ENCODE assay signal across 28 cellular contexts in the genomic region with DNA sequence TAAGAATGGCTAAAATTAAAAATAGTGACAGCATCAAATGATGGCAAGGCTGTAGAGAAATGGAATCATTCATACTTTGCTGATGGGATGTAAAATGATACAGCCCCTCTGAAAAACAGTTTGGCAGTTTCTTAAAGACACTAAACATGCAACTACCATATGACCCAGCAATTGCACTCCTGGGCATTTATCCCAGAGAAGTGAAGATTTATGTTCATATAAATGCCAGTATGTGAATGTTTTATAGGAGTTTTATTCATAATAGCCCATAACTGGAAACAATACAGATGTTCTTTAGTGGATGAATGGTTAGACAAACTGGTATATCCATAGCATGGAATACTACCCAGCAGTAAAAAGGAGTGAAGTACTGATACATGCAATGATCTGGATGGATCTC. TPM values are rescaled to one million over a fixed set of nuclear protein-coding genes. Genes with fewer than 3 reads are reported as not detected.
"Had no signal": no experiment of that assay in that cellular context is flagged by ENCODE, and none has a peak within 500 bp of the region (broad histone marks: within the 10 kb centered on the region; RNA-seq: fewer than 3 reads in every experiment).

No MANE protein-coding gene starts in this region.

- H3K36me3 ChIP-seq: gastroesophageal sphincter, WERI-Rb-1 had no signal

- DNase-seq: activated B cell treated with CpG ODN at 0.5 μM for 24 hours; activated CD4-positive, alpha-beta T cell treated with anti-CD3 and anti-CD28 coated beads for 48 hours; activated CD4-positive, alpha-beta T cell treated with anti-CD3 and anti-CD28 coated beads, Interleukin-2, amount 50 U/mL, for 1 hour; activated CD4-positive, alpha-beta T cell treated with anti-CD3 and anti-CD28 coated beads, Interleukin-2, amount 50 U/mL, for 48 hours; activated CD8-positive, alpha-beta memory T cell treated with anti-CD3 and anti-CD28 coated beads for 24 hours; activated CD8-positive, alpha-beta T cell treated with anti-CD3 and anti-CD28 coated beads for 36 hours; activated effector memory CD4-positive, alpha-beta T cell treated with Interleukin-2 at 50 U/mL for 16 hours; activated gamma-delta T cell treated with Interleukin-2 at 50 U/mL for 16 hours; activated naive CD4-positive, alpha-beta T cell treated with anti-CD3 and anti-CD28 coated beads, Interleukin-2, amount 50 U/mL, for 16 hours; activated naive CD4-positive, alpha-beta T cell treated with Interleukin-2 at 50 U/mL for 16 hours; activated T-cell treated with anti-CD3 and anti-CD28 coated beads, Interleukin-2, amount 50 U/mL, for 4 hours; amniotic stem cell; anterior cingulate cortex; body of pancreas; caudate nucleus; dorsolateral prefrontal cortex; effector memory CD4-positive, alpha-beta T cell; endodermal cell; foreskin melanocyte; T-helper 1 cell; T-helper 17 cell; T1000; WERI-Rb-1 had no signal

- H3K4me3 ChIP-seq: body of pancreas, coronary artery, dorsolateral prefrontal cortex, gastroesophageal sphincter had no signal

- H3K27ac ChIP-seq: body of pancreas, coronary artery, dorsolateral prefrontal cortex, gastroesophageal sphincter, WERI-Rb-1 had no signal

- H3K27me3 ChIP-seq: body of pancreas, gastroesophageal sphincter had no signal

- H3K9me3 ChIP-seq: body of pancreas, gastroesophageal sphincter had no signal

- ATAC-seq: activated CD4-positive, CD25-positive, alpha-beta regulatory T cell treated with anti-CD3 and anti-CD28 coated beads, Interleukin-2, amount 50 U/mL, for 24 hours; activated CD8-positive, alpha-beta T cell treated with anti-CD3 and anti-CD28 coated beads for 36 hours; activated T-cell treated with anti-CD3 and anti-CD28 coated beads, Interleukin-2, amount 50 U/mL, for 4 hours; activated T-helper 17 cell treated with anti-CD3 and anti-CD28 coated beads, Interleukin-2, amount 50 U/mL, for 72 hours; body of pancreas; esophagus mucosa; gastroesophageal sphincter; T-helper 17 cell had no signal

RNA-seq across cellular contexts. Expression of a gene that starts 43.3 kb away (rescaled TPM):
- total RNA-seq: activated CD8-positive, alpha-beta T cell treated with anti-CD3 and anti-CD28 coated beads for 36 hours had no signal
